1 cellular context compared by ENCODE assay signal in genomic region chr14:51219473-51220448, GRCh38.
A peak's percentile ranks its signal among the peaks of the same experiment; 100 is the strongest.
TF ChIP-seq lines count a peak whose summit lies in the region.

No MANE protein-coding gene starts in this region.

TF ChIP-seq in K562, 482 proteins besides CTCF, POLR2A, EP300 and RAD21:
- TF ChIP-seq PBX2 (CRISPR knock-in tag; IDR thresholded peaks at IDR 0.05; ENCODE audit: low read depth) (no peak), PBX2 (tag; conservative IDR thresholded peaks at IDR 0.05; ENCODE audit: low read depth) (peak; percentile 37; the same call in 1 of the 2 replicates), GABPB2 (CRISPR knock-in tag; conservative IDR thresholded peaks at IDR 0.05) (no peak), CBFA2T3 (IDR thresholded peaks at IDR 0.05) (peak; percentile 39), PKNOX1 (IDR thresholded peaks at IDR 0.05) (0 out of 2 replicates have a peak, but pooled peaks have one; percentile 30), ZNF398 (CRISPR knock-in tag; IDR thresholded peaks at IDR 0.05) (no peak), MEIS2 (IDR thresholded peaks at IDR 0.05; ENCODE audit: partially characterized antibody) (peak; percentile 64)
